In the genomic region with DNA sequence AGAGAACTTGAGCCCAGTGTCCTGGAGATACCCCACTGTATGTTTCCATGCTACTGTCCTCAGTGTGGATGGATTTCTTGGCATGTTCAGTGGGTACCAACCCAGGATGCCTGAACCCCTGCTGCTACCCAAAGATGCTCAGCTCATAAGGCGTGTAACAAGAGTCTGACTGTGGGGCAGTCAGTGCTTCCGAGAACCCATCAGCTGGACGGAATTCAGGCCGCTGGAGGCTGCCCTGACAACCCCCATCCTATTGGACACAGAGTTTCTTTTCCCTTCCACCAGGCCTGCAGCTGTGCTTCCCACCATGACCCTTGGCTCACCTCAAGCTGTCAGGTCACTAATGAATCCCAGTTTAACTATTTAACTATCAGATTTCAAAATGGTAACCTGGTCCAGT, we compare ENCODE assay signal across 24 cellular contexts.
A peak's percentile ranks its signal among the peaks of the same experiment; 100 is the strongest.
DNase-seq lines count a peak whose midpoint lies in the region.
"Had no signal": no experiment of that assay in that cellular context is flagged by ENCODE, and none has a peak within 500 bp of the region (broad histone marks: within the 10 kb centered on the region; RNA-seq: fewer than 3 reads in every experiment).

No MANE protein-coding gene starts in this region.

- no peaks in the 10 kb centered on the region for H3K27me3 ChIP-seq in effector memory CD4-positive, alpha-beta T cell (replicated peaks; ENCODE audit: control insufficient read depth, insufficient read depth, low read length, poor library complexity, severe bottlenecking)
- H3K27me3 ChIP-seq: SJSA1 had no signal

- peak; percentile 5 for DNase-seq in NCI-H82 (lab: John Stamatoyannopoulos, UW)
- DNase-seq in NCI-H82 treated with DMSO at 0.1 percent for 48 hours (lab: John Stamatoyannopoulos, UW; ENCODE audit: unreplicated experiment), result no peak
- DNase-seq in brain pericyte (ENCODE audit: low read depth, low spot score), result peak; percentile 55
- peak; percentile 70 for DNase-seq in myocyte (ENCODE audit: low read depth)
- DNase-seq in T-helper 1 cell, result no peak
- no peak for DNase-seq in hippocampal formation (lab: John Stamatoyannopoulos, UW)
- no peak for DNase-seq in effector memory CD4-positive, alpha-beta T cell
- DNase-seq: CD8-positive, alpha-beta T cell; DMS 273 treated with DMSO at 0.1 percent for 48 hours; DMS79 treated with DMSO at 0.1 percent for 48 hours; GF-D8; HCEC 1CT; Karpas-422; NCI-H1092 treated with DMSO at 0.1 percent for 48 hours; NCI-H1436; NCI-H187; NCI-H2171 treated with DMSO at 0.1 percent for 48 hours; NCI-H345; NCI-H510A treated with DMSO at 0.1 percent for 48 hours; PC-3 had no signal

- H3K27ac ChIP-seq in effector memory CD4-positive, alpha-beta T cell (ENCODE audit: insufficient read depth, low read length, poor library complexity, severe bottlenecking), result no peak overlapping the region
- H3K27ac ChIP-seq: 22Rv1, C4-2B, HL-60, SJSA1 had no signal

- H3K4me3 ChIP-seq in effector memory CD4-positive, alpha-beta T cell (ENCODE audit: insufficient read depth, low read depth, low read length, poor library complexity, severe bottlenecking), result no peak overlapping the region
- H3K4me3 ChIP-seq: SJSA1 had no signal

- no peaks in the 10 kb centered on the region for H3K4me1 ChIP-seq in effector memory CD4-positive, alpha-beta T cell (ENCODE audit: control insufficient read depth, insufficient read depth, low read length, poor library complexity, severe bottlenecking)

- H3K9me3 ChIP-seq in effector memory CD4-positive, alpha-beta T cell (ENCODE audit: control insufficient read depth, low read length), result no peaks in the 10 kb centered on the region
- H3K9me3 ChIP-seq: SJSA1 had no signal

- H3K36me3 ChIP-seq in effector memory CD4-positive, alpha-beta T cell (ENCODE audit: control insufficient read depth, insufficient read depth, low read length), result no peaks in the 10 kb centered on the region
- H3K36me3 ChIP-seq: SJSA1 had no signal

Comparison
In these comparisons a context has a peak if more than half of its experiments do, and no peak if none do; other contexts are left out.
1. DNase-seq: peak in NCI-H82 (single experiment), brain pericyte (single experiment) and myocyte (single experiment); none in NCI-H82 treated with DMSO at 0.1 percent for 48 hours (single experiment), T-helper 1 cell (0 of 5), hippocampal formation (0 of 2) and effector memory CD4-positive, alpha-beta T cell (0 of 3).